17 cellular contexts compared by ENCODE assay signal in the genomic region with DNA sequence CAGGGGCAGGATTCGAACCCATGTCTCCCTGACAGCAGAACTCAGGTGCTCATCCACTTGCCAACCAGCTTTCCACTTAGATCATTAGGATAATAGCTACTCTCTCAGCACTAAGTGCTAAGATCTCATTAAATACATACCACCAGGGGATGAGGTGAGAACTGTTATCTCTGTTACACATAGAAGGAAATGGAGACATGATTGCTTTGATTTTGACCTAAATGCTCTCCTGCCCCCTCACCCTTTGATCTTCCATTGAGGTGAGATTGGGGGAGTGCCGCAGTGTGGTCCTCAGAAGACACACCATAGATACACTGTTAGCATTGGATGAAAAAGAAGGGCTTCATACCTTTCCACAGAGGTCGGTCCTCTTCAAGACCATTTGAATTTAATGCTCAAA. TPM values are rescaled to one million over a fixed set of nuclear protein-coding genes. Genes with fewer than 3 reads are reported as not detected.
DNase-seq lines count a peak whose midpoint lies in the region; ATAC-seq and TF ChIP-seq lines count a peak whose summit lies in the region.
"Had no signal": no experiment of that assay in that cellular context is flagged by ENCODE, and none has a peak within 500 bp of the region (broad histone marks: within the 10 kb centered on the region; RNA-seq: fewer than 3 reads in every experiment).

No MANE protein-coding gene starts in this region.

- H3K36me3 Mint-ChIP-seq in natural killer cell: no peaks in the 10 kb centered on the region
- no peaks in the 10 kb centered on the region for H3K36me3 Mint-ChIP-seq in natural killer cell treated with Interleukin-12 subunit alpha and Interleukin-12 subunit beta and Interleukin-15 and Interleukin-18, amount 100 ng/mL, for 72 hours
- H3K36me3 Mint-ChIP-seq in activated T-helper 2 cell treated with anti-CD3 and anti-CD28 coated beads, Interferon-gamma antibody, Interleukin-2, Interleukin-4, amounts not matched to agents 10 μg/mL and 5 μg/mL and 100 μg/mL, durations not matched to agents 14 hours and 24 hours and 36 hours (ENCODE audit: low read depth): no peaks in the 10 kb centered on the region

- DNase-seq in natural killer cell (no peak), vagina (ENCODE audit: extremely low spot score in 2 of 2) (no peak), Peyer's patch (no peak), superior temporal gyrus (ENCODE audit: extremely low spot score) (no peak)
- DNase-seq in natural killer cell treated with Interleukin-12 subunit alpha and Interleukin-12 subunit beta and Interleukin-15 and Interleukin-18, amount 100 ng/mL, for 72 hours (ENCODE audit: low spot score): no peak
- no peak for DNase-seq in activated T-helper 2 cell treated with anti-CD3 and anti-CD28 coated beads, Interferon-gamma antibody, Interleukin-2, Interleukin-4, amounts not matched to agents 10 μg/mL and 5 μg/mL and 100 μg/mL, durations not matched to agents 14 hours and 24 hours and 36 hours (ENCODE audit: low spot score)
- no peak for DNase-seq in activated CD8-positive, alpha-beta memory T cell treated with anti-CD3 and anti-CD28 coated beads for 24 hours
- DNase-seq: activated CD4-positive, alpha-beta T cell treated with anti-CD3 and anti-CD28 coated beads for 48 hours; activated T-cell treated with anti-CD3 and anti-CD28 coated beads, Interleukin-2, amount 50 U/mL, for 48 hours; adrenal gland; midbrain; NCI-H1105 treated with DMSO at 0.1 percent for 48 hours; NCI-H748 treated with DMSO at 0.1 percent for 48 hours; stimulated activated CD4-positive, alpha-beta T cell treated with anti-CD3 and anti-CD28 coated beads, Interleukin-2, amount 100 ng/mL, for 48 hours had no signal

- no peaks in the 10 kb centered on the region for H3K27me3 ChIP-seq in layer of hippocampus (ENCODE audit: control insufficient read depth, insufficient read depth, low read length)
- no peaks in the 10 kb centered on the region for H3K27me3 ChIP-seq in vagina
- no peaks in the 10 kb centered on the region for H3K27me3 ChIP-seq in Peyer's patch
- H3K27me3 ChIP-seq: adrenal gland had no signal

- H3K36me3 ChIP-seq in vagina (no peaks in the 10 kb centered on the region), Peyer's patch (no peaks in the 10 kb centered on the region)
- H3K36me3 ChIP-seq: adrenal gland had no signal

- no peaks in the 10 kb centered on the region for H3K9me3 Mint-ChIP-seq in natural killer cell
- no peaks in the 10 kb centered on the region for H3K9me3 Mint-ChIP-seq in natural killer cell treated with Interleukin-12 subunit alpha and Interleukin-12 subunit beta and Interleukin-15 and Interleukin-18, amount 100 ng/mL, for 72 hours
- no peaks in the 10 kb centered on the region for H3K9me3 Mint-ChIP-seq in activated T-helper 2 cell treated with anti-CD3 and anti-CD28 coated beads, Interferon-gamma antibody, Interleukin-2, Interleukin-4, amounts not matched to agents 10 μg/mL and 5 μg/mL and 100 μg/mL, durations not matched to agents 14 hours and 24 hours and 36 hours

- H3K27ac Mint-ChIP-seq in natural killer cell: peak overlapping the region in 1 of 2 donors; percentile 22
- no peak overlapping the region for H3K27ac Mint-ChIP-seq in natural killer cell treated with Interleukin-12 subunit alpha and Interleukin-12 subunit beta and Interleukin-15 and Interleukin-18, amount 100 ng/mL, for 72 hours
- H3K27ac Mint-ChIP-seq in activated T-helper 2 cell treated with anti-CD3 and anti-CD28 coated beads, Interferon-gamma antibody, Interleukin-2, Interleukin-4, amounts not matched to agents 10 μg/mL and 5 μg/mL and 100 μg/mL, durations not matched to agents 14 hours and 24 hours and 36 hours: peak overlapping the region; percentile 38

- no peaks in the 10 kb centered on the region for H3K27me3 Mint-ChIP-seq in natural killer cell (ENCODE audit: low read depth in 2 of 2)
- H3K27me3 Mint-ChIP-seq in natural killer cell treated with Interleukin-12 subunit alpha and Interleukin-12 subunit beta and Interleukin-15 and Interleukin-18, amount 100 ng/mL, for 72 hours: no peaks in the 10 kb centered on the region
- H3K27me3 Mint-ChIP-seq in activated T-helper 2 cell treated with anti-CD3 and anti-CD28 coated beads, Interferon-gamma antibody, Interleukin-2, Interleukin-4, amounts not matched to agents 10 μg/mL and 5 μg/mL and 100 μg/mL, durations not matched to agents 14 hours and 24 hours and 36 hours (ENCODE audit: low read depth): no peaks in the 10 kb centered on the region

- intact Hi-C loops in natural killer cell (cut with micrococcal nuclease) (no loop called here), vagina (cut with DNase I) (no loop called here)
- intact Hi-C loops in activated T-helper 2 cell treated with anti-CD3 and anti-CD28 coated beads, Interferon-gamma antibody, Interleukin-2, Interleukin-4, amounts not matched to agents 10 μg/mL and 5 μg/mL and 100 μg/mL, durations not matched to agents 14 hours and 24 hours and 36 hours (cut with micrococcal nuclease): no loop called here

- H3K4me3 Mint-ChIP-seq in natural killer cell: peak overlapping the region; percentile 9
- no peak overlapping the region for H3K4me3 Mint-ChIP-seq in natural killer cell treated with Interleukin-12 subunit alpha and Interleukin-12 subunit beta and Interleukin-15 and Interleukin-18, amount 100 ng/mL, for 72 hours
- H3K4me3 Mint-ChIP-seq in activated T-helper 2 cell treated with anti-CD3 and anti-CD28 coated beads, Interferon-gamma antibody, Interleukin-2, Interleukin-4, amounts not matched to agents 10 μg/mL and 5 μg/mL and 100 μg/mL, durations not matched to agents 14 hours and 24 hours and 36 hours (ENCODE audit: low read depth): no peak overlapping the region

- ATAC-seq in natural killer cell: no peak
- ATAC-seq in natural killer cell treated with Interleukin-12 subunit alpha and Interleukin-12 subunit beta and Interleukin-15 and Interleukin-18, amount 100 ng/mL, for 72 hours: no peak

- H3K27ac ChIP-seq in layer of hippocampus (ENCODE audit: low read depth, low read length) (peak overlapping the region; percentile 48), vagina (peak overlapping the region; percentile 52), Peyer's patch (no peak overlapping the region)
- H3K27ac ChIP-seq: HL-60, KMS-11 had no signal

- H3K9me3 ChIP-seq in vagina: no peaks in the 10 kb centered on the region
- no peaks in the 10 kb centered on the region for H3K9me3 ChIP-seq in Peyer's patch
- H3K9me3 ChIP-seq: adrenal gland had no signal

- H3K4me3 ChIP-seq in vagina: no peak overlapping the region
- no peak overlapping the region for H3K4me3 ChIP-seq in Peyer's patch
- H3K4me3 ChIP-seq: adrenal gland had no signal

- no peak for TF ChIP-seq CTCF in natural killer cell (IDR thresholded peaks at IDR 0.05)
- TF ChIP-seq CTCF in vagina (IDR thresholded peaks at IDR 0.05): no peak
- no peak for TF ChIP-seq CTCF in Peyer's patch (IDR thresholded peaks at IDR 0.05)

- TF ChIP-seq POLR2A in vagina (IDR thresholded peaks at IDR 0.05) (no peak), Peyer's patch (IDR thresholded peaks at IDR 0.05) (no peak)

- H3K4me1 Mint-ChIP-seq in natural killer cell: peaks cover 55 to 62% of the 10 kb centered on the region in 2 donors
- H3K4me1 Mint-ChIP-seq in natural killer cell treated with Interleukin-12 subunit alpha and Interleukin-12 subunit beta and Interleukin-15 and Interleukin-18, amount 100 ng/mL, for 72 hours (ENCODE audit: low read depth in 2 of 2): peaks cover 52 to 53% of the 10 kb centered on the region in 2 donors
- H3K4me1 Mint-ChIP-seq in activated T-helper 2 cell treated with anti-CD3 and anti-CD28 coated beads, Interferon-gamma antibody, Interleukin-2, Interleukin-4, amounts not matched to agents 10 μg/mL and 5 μg/mL and 100 μg/mL, durations not matched to agents 14 hours and 24 hours and 36 hours (ENCODE audit: low read depth): peaks cover 17% of the 10 kb centered on the region

- H3K4me1 ChIP-seq in vagina (peaks cover 79% of the 10 kb centered on the region), Peyer's patch (peaks cover 0 to 53% (median 2%) of the 10 kb centered on the region in 4 donors)

RNA-seq across cellular contexts. Expression of a gene that starts 38.9 kb away (rescaled TPM):
- under 1 TPM in 2 of 3 donors, not detected in 1; 0.64 to 0.65 TPM for total RNA-seq in natural killer cell
- not detected for total RNA-seq in natural killer cell treated with Interleukin-12 subunit alpha and Interleukin-12 subunit beta and Interleukin-15 and Interleukin-18, amount 100 ng/mL, for 72 hours
- 0.25 TPM in 1 of 2 replicates, not detected in the other for total RNA-seq in activated T-helper 2 cell treated with anti-CD3 and anti-CD28 coated beads, Interferon-gamma antibody, Interleukin-2, Interleukin-4, amounts not matched to agents 10 μg/mL and 5 μg/mL and 100 μg/mL, durations not matched to agents 14 hours and 24 hours and 36 hours
- total RNA-seq in vagina: 0.49 TPM
- total RNA-seq in Peyer's patch: not detected

Comparison
In these comparisons a context has a peak if more than half of its experiments do, and no peak if none do; other contexts are left out.
1. H3K27ac ChIP-seq: peak in layer of hippocampus (single experiment) and vagina (single experiment); none in Peyer's patch (0 of 4).